Comparison of ENCODE assay signal across 9 cellular contexts in genomic region chr1:84146375-84147032, GRCh38. TPM values are rescaled to one million over a fixed set of nuclear protein-coding genes. Genes with fewer than 3 reads are reported as not detected.
DNase-seq lines count a peak whose midpoint lies in the region; ATAC-seq, FAIRE-seq and TF ChIP-seq lines count a peak whose summit lies in the region.
"Had no signal": no experiment of that assay in that cellular context is flagged by ENCODE, and none has a peak within 500 bp of the region (broad histone marks: within the 10 kb centered on the region; RNA-seq: fewer than 3 reads in every experiment).

No MANE protein-coding gene starts in this region.

- no peaks in the 10 kb centered on the region for H3K27me3 Mint-ChIP-seq in activated CD4-positive, alpha-beta memory T cell treated with anti-CD3 and anti-CD28 coated beads for 36 hours

- peak; percentile 70 for ATAC-seq in HG02870 (IDR thresholded peaks at IDR 0.05; ENCODE audit: unreplicated experiment)
- ATAC-seq in left cardiac atrium: no peak
- no peak for ATAC-seq in HG02763 (IDR thresholded peaks at IDR 0.05; ENCODE audit: unreplicated experiment)

- CTCF ChIA-PET in activated CD4-positive, alpha-beta memory T cell treated with anti-CD3 and anti-CD28 coated beads for 36 hours (lab: Charles Lee): interaction anchor here (0.7 to 11.9 kb wide), 4 partner anchors 288 to 625 kb away, joined by 3 to 184 read pairs (median 4); no protein-coding TSS in a partner anchor

- intact Hi-C loops in activated CD4-positive, alpha-beta memory T cell treated with anti-CD3 and anti-CD28 coated beads for 36 hours (cut with micrococcal nuclease): loop anchor here (1.0 to 5.0 kb wide), 2 partner anchors 9 to 851 kb away; partner anchors contain the start of gene MCOLN2
- intact Hi-C loops in kidney (cut with DNase I): loop anchor here (10.0 kb wide), 1 partner anchor 478 kb away; no protein-coding TSS in a partner anchor
- intact Hi-C loops in left cardiac atrium (cut with DNase I): loop anchor here in 1 of 2 donors (10.0 kb wide), 1 partner anchor 288 kb away; no protein-coding TSS in a partner anchor

- no peaks in the 10 kb centered on the region for H3K9me3 Mint-ChIP-seq in activated CD4-positive, alpha-beta memory T cell treated with anti-CD3 and anti-CD28 coated beads for 36 hours

- no peak overlapping the region for H3K27ac Mint-ChIP-seq in activated CD4-positive, alpha-beta memory T cell treated with anti-CD3 and anti-CD28 coated beads for 36 hours

- DNase-seq in activated CD4-positive, alpha-beta memory T cell treated with anti-CD3 and anti-CD28 coated beads for 36 hours: no peak
- no peak for DNase-seq in kidney
- DNase-seq in medulla oblongata (ENCODE audit: extremely low spot score): no peak
- DNase-seq in left cardiac atrium: no peak
- no peak for DNase-seq in BE2C
- DNase-seq: WERI-Rb-1 had no signal

- H3K4me3 Mint-ChIP-seq in activated CD4-positive, alpha-beta memory T cell treated with anti-CD3 and anti-CD28 coated beads for 36 hours: peak overlapping the region; percentile 55

- no peak overlapping the region for H3K4me3 ChIP-seq in BLaER1
- H3K4me3 ChIP-seq in kidney (ENCODE audit: low read length in 2 of 2): no peak overlapping the region
- no peak overlapping the region for H3K4me3 ChIP-seq in BE2C (ENCODE audit: low read depth, low read length)

- H3K9ac ChIP-seq in BLaER1 (no peak overlapping the region), kidney (ENCODE audit: low read length in 2 of 2) (no peak overlapping the region)

- POLR2A ChIA-PET in activated CD4-positive, alpha-beta memory T cell treated with anti-CD3 and anti-CD28 coated beads for 36 hours (lab: Charles Lee): interaction anchor here (0.7 to 0.8 kb wide), 2 partner anchors 9 to 156 kb away, joined by 3 read pairs; no protein-coding TSS in a partner anchor

- no peaks in the 10 kb centered on the region for H3K27me3 ChIP-seq in BLaER1
- no peaks in the 10 kb centered on the region for H3K27me3 ChIP-seq in BE2C

- H3K4me2 ChIP-seq in BLaER1: peak overlapping the region; percentile 10; the same call in 1 of the 2 replicates

- TF ChIP-seq CTCF in kidney (IDR thresholded peaks at IDR 0.05; ENCODE audit: borderline replicate concordance, extremely low read depth, insufficient read depth) (no peak), BE2C (IDR thresholded peaks at IDR 0.05; ENCODE audit: low read depth, low read length) (no peak)

- H4K20me1 ChIP-seq in BLaER1: no peaks in the 10 kb centered on the region

- H3K9me3 ChIP-seq in BLaER1 (0 out of 2 replicates have a peak, but pooled peaks cover 3% of the 10 kb centered on the region), kidney (ENCODE audit: control insufficient read depth in 1 of 2, low read length in 2 of 2) (no peaks in the 10 kb centered on the region), BE2C (no peaks in the 10 kb centered on the region)

- H3K27ac ChIP-seq in BLaER1 (no peak overlapping the region), kidney (ENCODE audit: low read depth in 2 of 2, low read length in 2 of 2) (no peak overlapping the region)
- H3K27ac ChIP-seq: WERI-Rb-1 had no signal

- peak; percentile 65 for FAIRE-seq in kidney (lab: Jason Lieb, UNC)

- H3K4me1 ChIP-seq in BLaER1 (peaks cover 47% of the 10 kb centered on the region), kidney (ENCODE audit: control insufficient read depth in 1 of 2, insufficient read depth in 1 of 2, low read depth in 1 of 2, low read length in 2 of 2) (no peaks in the 10 kb centered on the region), BE2C (no peaks in the 10 kb centered on the region)

- H3K36me3 ChIP-seq in BLaER1: no peaks in the 10 kb centered on the region
- no peaks in the 10 kb centered on the region for H3K36me3 ChIP-seq in kidney (ENCODE audit: control insufficient read depth in 1 of 2, insufficient read depth in 2 of 2, low read length in 2 of 2)
- H3K36me3 ChIP-seq in BE2C: no peaks in the 10 kb centered on the region
- H3K36me3 ChIP-seq: WERI-Rb-1 had no signal

- H3K36me3 Mint-ChIP-seq in activated CD4-positive, alpha-beta memory T cell treated with anti-CD3 and anti-CD28 coated beads for 36 hours: peaks cover 7% of the 10 kb centered on the region

- peaks cover 59% of the 10 kb centered on the region for H3K4me1 Mint-ChIP-seq in activated CD4-positive, alpha-beta memory T cell treated with anti-CD3 and anti-CD28 coated beads for 36 hours (ENCODE audit: low read depth)

RNA-seq across cellular contexts. Expression of gene PRKACB, which starts 2.4 kb away (rescaled TPM):
- 10 to 100 TPM; 20.1 to 22.7 TPM for total RNA-seq in activated CD4-positive, alpha-beta memory T cell treated with anti-CD3 and anti-CD28 coated beads for 36 hours
- total RNA-seq in kidney: 52.5 TPM
- polyA plus RNA-seq in kidney (ENCODE audit: insufficient read depth, low read depth, low replicate concordance): 22.4 TPM
- total RNA-seq in left cardiac atrium: 10 to 100 TPM; 44.4 to 44.5 TPM
- polyA plus RNA-seq in BE2C (2012; ENCODE audit: insufficient read depth, insufficient read length, low read depth): 24.5 TPM
